ENCODE assay signal across 22 cellular contexts in the genomic region with DNA sequence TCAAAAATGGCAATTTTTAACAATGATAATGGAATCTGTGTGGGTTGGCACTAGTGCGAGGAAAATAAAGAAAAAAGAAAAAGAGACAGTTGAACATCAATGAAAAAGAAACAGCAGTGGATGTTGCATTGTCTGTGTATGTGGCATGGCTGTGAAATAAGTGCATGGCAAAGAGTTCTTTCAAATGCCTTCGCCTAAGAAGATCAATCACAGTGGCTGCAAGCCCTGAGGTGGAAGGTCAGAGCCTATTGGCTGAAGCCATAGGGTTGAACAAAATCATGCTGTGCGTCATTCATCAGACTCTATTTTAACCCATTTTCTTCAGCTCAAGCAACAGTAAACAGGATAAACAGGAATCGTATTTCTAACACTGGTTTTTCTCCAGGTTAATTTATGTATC.
DNase-seq lines count a peak whose midpoint lies in the region; ATAC-seq, FAIRE-seq and TF ChIP-seq lines count a peak whose summit lies in the region.
"Had no signal": no experiment of that assay in that cellular context is flagged by ENCODE, and none has a peak within 500 bp of the region (broad histone marks: within the 10 kb centered on the region; RNA-seq: fewer than 3 reads in every experiment).

No MANE protein-coding gene starts in this region.

- H4K5ac ChIP-seq in H1 (ENCODE audit: insufficient read length, low read depth, low read length): no peak overlapping the region

- H3K27ac ChIP-seq in right cardiac atrium (ENCODE audit: low read length) (no peak overlapping the region), heart right ventricle (no peak overlapping the region), H1 (ENCODE audit: low read depth, low read length) (no peak overlapping the region), neural cell (ENCODE audit: low read length) (peak overlapping the region; percentile 69)
- H3K27ac ChIP-seq: 22Rv1; BLaER1 treated with 17β-estradiol and CSF1 and Interleukin-3, amounts not matched to agents 10 nM and 100 nM; RWPE1 had no signal

- peaks cover 13% of the 10 kb centered on the region for H3F3A ChIP-seq in neural cell (ENCODE audit: insufficient read depth, low read length, poor library complexity, severe bottlenecking)

- TF ChIP-seq RAD21 in H1 (IDR thresholded peaks at IDR 0.05 in 1 of 2, conservative IDR thresholded peaks at IDR 0.05 in 1 of 2; ENCODE audit: low read depth in 2 of 2, low read length in 2 of 2): no peak
- no peak for TF ChIP-seq RAD21 in neural cell (conservative IDR thresholded peaks at IDR 0.05)

- no peaks in the 10 kb centered on the region for H3K4me1 ChIP-seq in right cardiac atrium (ENCODE audit: control insufficient read depth, insufficient read depth, low read length)
- no peaks in the 10 kb centered on the region for H3K4me1 ChIP-seq in heart right ventricle
- H3K4me1 ChIP-seq in H1 (replicated peaks in 1 of 4; ENCODE audit: control insufficient read depth in 3 of 4, insufficient read depth in 4 of 4, low read length in 3 of 4): peaks cover 0 to 7% (median 0%) of the 10 kb centered on the region in 4 experiments; a peak in 2 of 7 replicates
- H3K4me1 ChIP-seq: BLaER1 treated with 17β-estradiol and CSF1 and Interleukin-3, amounts not matched to agents 10 nM and 100 nM; Caco-2 had no signal

- H3K18ac ChIP-seq in H1 (ENCODE audit: extremely low read depth, low read length): no peak overlapping the region

- POLR2A ChIA-PET in H1 (lab: Charles Lee; ENCODE audit: partially characterized antibody): no interaction called here

- intact Hi-C loops in right cardiac atrium (cut with DNase I) (no loop called here), heart right ventricle (cut with DNase I) (no loop called here)

- no peak overlapping the region for H2BK20ac ChIP-seq in H1 (ENCODE audit: low read length)

- no peaks in the 10 kb centered on the region for H3K9me3 Mint-ChIP-seq in type B pancreatic cell

- no peaks in the 10 kb centered on the region for H3K36me3 Mint-ChIP-seq in type B pancreatic cell
- H3K36me3 Mint-ChIP-seq: CD4-positive, alpha-beta memory T cell had no signal

- no peak overlapping the region for H4K91ac ChIP-seq in H1 (replicated peaks; ENCODE audit: insufficient read length, low read length)

- DNase-seq in right cardiac atrium (no peak), heart right ventricle (no peak), H1 (ENCODE audit: low read depth in 1 of 2, low spot score in 2 of 2) (no peak), type B pancreatic cell (ENCODE audit: extremely low spot score, unreplicated experiment) (no peak), NCI-H69 (lab: John Stamatoyannopoulos, UW) (no peak), SK-N-DZ (ENCODE audit: low spot score) (no peak)
- DNase-seq: Caco-2; CD4-positive, alpha-beta memory T cell; KBM-7; MM.1S; NCI-H1048; NCI-H1417 treated with DMSO at 0.1 percent for 48 hours; NCI-H1930; NK-92 treated with Interleukin-12 subunit alpha and Interleukin-12 subunit beta, amount 100 ng/mL, for 24 hours; SIG-M5 had no signal

- 0 out of 2 replicates have a peak overlapping the region, but pooled peaks have one; percentile 8 for H2AFZ ChIP-seq in H1 (ENCODE audit: low read length)
- no peak overlapping the region for H2AFZ ChIP-seq in neural cell (ENCODE audit: low read depth, low read length)

- H3K27me3 ChIP-seq in right cardiac atrium (ENCODE audit: control insufficient read depth, insufficient read depth) (no peaks in the 10 kb centered on the region), heart right ventricle (no peaks in the 10 kb centered on the region), H1 (replicated peaks in 1 of 4; ENCODE audit: control insufficient read depth in 3 of 4, extremely low read depth in 1 of 4, insufficient read depth in 3 of 4, low read length in 3 of 4) (no peaks in the 10 kb centered on the region), neural cell (ENCODE audit: insufficient read depth, low read depth, low read length) (no peaks in the 10 kb centered on the region)
- H3K27me3 ChIP-seq: BLaER1 treated with 17β-estradiol and CSF1 and Interleukin-3, amounts not matched to agents 10 nM and 100 nM had no signal

- no peak for TF ChIP-seq POLR2A in H1 (IDR thresholded peaks at IDR 0.05; ENCODE audit: control extremely low read depth in 1 of 2, low read depth in 2 of 2, low read length in 2 of 2)

- H3K14ac ChIP-seq in H1 (ENCODE audit: insufficient read length): no peak overlapping the region

- H3K36me3 ChIP-seq in heart right ventricle (no peaks in the 10 kb centered on the region), H1 (ENCODE audit: control insufficient read depth in 2 of 4, insufficient read depth in 4 of 4, low read length in 3 of 4) (no peaks in the 10 kb centered on the region), neural cell (ENCODE audit: insufficient read depth, low read length) (no peaks in the 10 kb centered on the region)
- H3K36me3 ChIP-seq: BLaER1 treated with 17β-estradiol and CSF1 and Interleukin-3, amounts not matched to agents 10 nM and 100 nM had no signal

- no peak for TF ChIP-seq CTCF in heart right ventricle (IDR thresholded peaks at IDR 0.05)
- no peak for TF ChIP-seq CTCF in H1 (IDR thresholded peaks at IDR 0.05; ENCODE audit: control extremely low read depth in 1 of 3, insufficient read depth in 1 of 3, low read depth in 1 of 3, low read length in 3 of 3)
- TF ChIP-seq CTCF in neural cell (IDR thresholded peaks at IDR 0.05; ENCODE audit: poor library complexity, severe bottlenecking): no peak
- no peak for TF ChIP-seq CTCF in type B pancreatic cell (conservative IDR thresholded peaks at IDR 0.05)

- peak; percentile 28 for FAIRE-seq in H1 (lab: Jason Lieb, UNC)
- FAIRE-seq: GM12891 had no signal

- ATAC-seq in right cardiac atrium (no peak), heart right ventricle (no peak), HG02981 (IDR thresholded peaks at IDR 0.05; ENCODE audit: unreplicated experiment) (no peak)
- ATAC-seq: HCT116 had no signal

- H3K4ac ChIP-seq in H1 (replicated peaks; ENCODE audit: insufficient read length, low read depth, low read length): no peak overlapping the region

- CTCF ChIA-PET in H1 (lab: Charles Lee; ENCODE audit: partially characterized antibody): interaction anchor here (0.6 to 1.9 kb wide), 2 partner anchors 12 to 13 kb away, joined by 3 to 5 read pairs; no protein-coding TSS in a partner anchor

- no peaks in the 10 kb centered on the region for H3K27me3 Mint-ChIP-seq in type B pancreatic cell
- H3K27me3 Mint-ChIP-seq: CD4-positive, alpha-beta memory T cell had no signal

- H3K9ac ChIP-seq in H1 (replicated peaks in 1 of 4; ENCODE audit: extremely low read depth in 1 of 4, low read depth in 3 of 4, low read length in 3 of 4) (no peak overlapping the region), neural cell (ENCODE audit: low read length) (peak overlapping the region; percentile 45)
- H3K9ac ChIP-seq: BLaER1 treated with 17β-estradiol and CSF1 and Interleukin-3, amounts not matched to agents 10 nM and 100 nM had no signal

- no peak overlapping the region for H2BK12ac ChIP-seq in H1 (ENCODE audit: low read depth, low read length)

- H3K23me2 ChIP-seq in H1 (ENCODE audit: low read depth, low read length): no peaks in the 10 kb centered on the region

- H3K4me2 ChIP-seq in H1 (ENCODE audit: insufficient read depth in 1 of 2, low read depth in 2 of 2, low read length in 2 of 2): peak overlapping the region in 1 of 2 experiments; percentile 5; a peak in 1 of 4 replicates
- H3K4me2 ChIP-seq in neural cell (ENCODE audit: low read length): peak overlapping the region; percentile 6
- H3K4me2 ChIP-seq: BLaER1 treated with 17β-estradiol and CSF1 and Interleukin-3, amounts not matched to agents 10 nM and 100 nM had no signal

- no peak overlapping the region for H2BK5ac ChIP-seq in H1 (ENCODE audit: low read depth, low read length)

- H3K9me3 ChIP-seq in right cardiac atrium (ENCODE audit: control insufficient read depth, low read length): no peaks in the 10 kb centered on the region
- H3K9me3 ChIP-seq in heart right ventricle: peaks cover 0 to 8% (median 0%) of the 10 kb centered on the region in 11 donors
- H3K9me3 ChIP-seq in H1 (ENCODE audit: insufficient read depth in 2 of 2, low read depth in 1 of 2, low read length in 1 of 2): no peaks in the 10 kb centered on the region
- H3K9me3 ChIP-seq in neural cell (ENCODE audit: low read length): no peaks in the 10 kb centered on the region
- H3K9me3 ChIP-seq: BLaER1 treated with 17β-estradiol and CSF1 and Interleukin-3, amounts not matched to agents 10 nM and 100 nM; Caco-2 had no signal

- H4K20me1 ChIP-seq in H1 (replicated peaks in 1 of 2; ENCODE audit: control insufficient read depth in 1 of 2, insufficient read depth in 2 of 2, low read length in 2 of 2): no peaks in the 10 kb centered on the region
- H4K20me1 ChIP-seq in neural cell (ENCODE audit: insufficient read depth): no peaks in the 10 kb centered on the region
- H4K20me1 ChIP-seq: BLaER1 treated with 17β-estradiol and CSF1 and Interleukin-3, amounts not matched to agents 10 nM and 100 nM had no signal

- TF ChIP-seq EP300 in H1 (IDR thresholded peaks at IDR 0.05; ENCODE audit: borderline replicate concordance in 1 of 2, low read depth in 2 of 2, low read length in 2 of 2) (no peak), neural cell (conservative IDR thresholded peaks at IDR 0.05; ENCODE audit: poor library complexity, severe bottlenecking) (no peak)

- no peak overlapping the region for H3K23ac ChIP-seq in H1 (ENCODE audit: insufficient read length)

- H4K8ac ChIP-seq in H1 (ENCODE audit: extremely low read depth, insufficient read depth, low read length): no peak overlapping the region

- H2AK5ac ChIP-seq in H1 (ENCODE audit: low read depth, low read length): no peak overlapping the region

- no peaks in the 10 kb centered on the region for H3K9me2 ChIP-seq in neural cell (ENCODE audit: insufficient read depth, low read length)

- H2BK15ac ChIP-seq in H1 (ENCODE audit: low read length): no peak overlapping the region

- peak overlapping the region; percentile 26 for H3K4me3 Mint-ChIP-seq in type B pancreatic cell
- H3K4me3 Mint-ChIP-seq: CD4-positive, alpha-beta memory T cell had no signal

- H2BK120ac ChIP-seq in H1 (replicated peaks; ENCODE audit: low read depth, low read length): no peak overlapping the region

- H3K56ac ChIP-seq in H1 (replicated peaks; ENCODE audit: insufficient read length, low read depth, low read length): no peak overlapping the region

- WGBS in right cardiac atrium: 61% methylated on average over 4 of the region's 4 CpGs
- 65 to 67% methylated on average over 4 of the region's 4 CpGs for WGBS in heart right ventricle, 2 donors
- WGBS in H1 (ENCODE audit: extremely low coverage in 1 of 2, insufficient coverage in 1 of 2, insufficient read length in 1 of 2, insufficient replicate concordance in 2 of 2, low coverage in 1 of 2, low lambda C conversion rate in 2 of 2, missing lambda C conversion rate in 1 of 2), 2 experiments: 70% methylated on average over 4 of the region's 4 CpGs; no CpG with 5 or more reads in 1 of the 2 experiments

- H3K27ac Mint-ChIP-seq in type B pancreatic cell: no peak overlapping the region
- H3K27ac Mint-ChIP-seq: CD4-positive, alpha-beta memory T cell had no signal

- H3K79me2 ChIP-seq in H1 (ENCODE audit: control insufficient read depth in 1 of 2, insufficient read depth in 2 of 2, low read length in 2 of 2): no peaks in the 10 kb centered on the region
- H3K79me2 ChIP-seq in neural cell (replicated peaks; ENCODE audit: insufficient read depth, low read length): no peaks in the 10 kb centered on the region

- peaks cover 9% of the 10 kb centered on the region for H3K4me1 Mint-ChIP-seq in type B pancreatic cell (ENCODE audit: unreplicated experiment)
- H3K4me1 Mint-ChIP-seq: CD4-positive, alpha-beta memory T cell had no signal

- H3K79me1 ChIP-seq in H1 (ENCODE audit: low read depth, low read length): no peaks in the 10 kb centered on the region

- H3K4me3 ChIP-seq in right cardiac atrium (ENCODE audit: low read length) (peak overlapping the region; percentile 15), heart right ventricle (no peak overlapping the region), H1 (ENCODE audit: extremely low read depth in 1 of 4, insufficient read depth in 2 of 4, low read depth in 3 of 4, low read length in 4 of 4) (peak overlapping the region in 1 of 4 experiments; percentile 22; a peak in 1 of 8 replicates), neural cell (ENCODE audit: low read length) (peak overlapping the region; percentile 57)
- H3K4me3 ChIP-seq: BLaER1 treated with 17β-estradiol and CSF1 and Interleukin-3, amounts not matched to agents 10 nM and 100 nM had no signal

Comparison
In these comparisons a context has a peak if more than half of its experiments do, and no peak if none do; other contexts are left out.
1. H3K4me3 ChIP-seq: peak in right cardiac atrium (single experiment) and neural cell (single experiment); none in heart right ventricle (0 of 10).